ENCODE assay signal across 17 cellular contexts in the genomic region with DNA sequence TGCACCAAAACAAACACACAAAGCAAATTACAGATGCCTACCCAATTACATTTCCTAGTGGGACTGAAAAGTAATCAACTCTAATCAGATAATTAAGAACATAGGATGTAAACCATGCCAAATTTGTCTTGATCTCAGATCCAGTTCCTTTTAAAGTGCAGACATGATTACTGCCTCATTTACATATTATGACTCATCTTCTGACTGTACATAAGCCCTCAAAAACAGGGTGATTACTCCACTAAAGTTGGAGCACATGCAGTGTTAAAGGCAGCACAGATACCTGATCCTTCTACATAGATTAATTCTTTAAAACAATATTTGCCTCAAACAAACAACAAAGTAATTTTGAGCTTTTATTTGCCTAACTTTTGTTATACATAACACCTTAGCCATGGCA.
DNase-seq lines count a peak whose midpoint lies in the region; ATAC-seq and TF ChIP-seq lines count a peak whose summit lies in the region.
"Had no signal": no experiment of that assay in that cellular context is flagged by ENCODE, and none has a peak within 500 bp of the region (broad histone marks: within the 10 kb centered on the region; RNA-seq: fewer than 3 reads in every experiment).

No MANE protein-coding gene starts in this region.

- peak; percentile 69 for DNase-seq in fibroblast of mammary gland (ENCODE audit: low read depth)
- DNase-seq in T-helper 1 cell: no peak
- no peak for DNase-seq in DMS79 (lab: John Stamatoyannopoulos, UW)
- no peak for DNase-seq in osteoblast (ENCODE audit: insufficient read length, low spot score, missing footprints)
- DNase-seq: activated CD4-positive, alpha-beta T cell treated with anti-CD3 and anti-CD28 coated beads for 36 hours; activated T-cell treated with anti-CD3 and anti-CD28 coated beads, Interleukin-2, amount 50 U/mL, for 24 hours; NCI-H1105 treated with DMSO at 0.1 percent for 48 hours; NCI-H446 treated with DMSO at 0.1 percent for 48 hours; stimulated activated naive B cell treated with anti-CD40 and anti-IgM and Interleukin-4, amounts not matched to agents 10 μg/mL and 1 μg/mL and 100 μg/mL, for 72 hours; T-helper 2 cell had no signal

- no peaks in the 10 kb centered on the region for H3K36me3 Mint-ChIP-seq in activated T-helper 17 cell treated with anti-CD3 and anti-CD28 coated beads, Interleukin-2, amount 50 U/mL, for 72 hours (ENCODE audit: low read depth)
- H3K36me3 Mint-ChIP-seq: stimulated activated naive B cell treated with anti-CD40 and anti-IgM and Interleukin-4, amounts not matched to agents 10 μg/mL and 1 μg/mL and 100 μg/mL, for 72 hours had no signal

- H3K4me1 ChIP-seq in OCI-LY3 (ENCODE audit: low read length) (peaks cover 9% of the 10 kb centered on the region), osteoblast (ENCODE audit: insufficient read depth, low read length) (no peaks in the 10 kb centered on the region)
- H3K4me1 ChIP-seq: vagina had no signal

- H3K9me3 ChIP-seq in OCI-LY3 (ENCODE audit: insufficient read depth, low read length) (no peaks in the 10 kb centered on the region), osteoblast (ENCODE audit: low read depth, low read length) (peaks cover 5% of the 10 kb centered on the region)
- H3K9me3 ChIP-seq: vagina had no signal

- no peaks in the 10 kb centered on the region for H4K20me1 ChIP-seq in OCI-LY3 (ENCODE audit: insufficient read depth, low read length)
- no peaks in the 10 kb centered on the region for H4K20me1 ChIP-seq in osteoblast (ENCODE audit: insufficient read depth, low read length)

- H3K4me1 Mint-ChIP-seq in activated T-helper 17 cell treated with anti-CD3 and anti-CD28 coated beads, Interleukin-2, amount 50 U/mL, for 72 hours: no peaks in the 10 kb centered on the region
- H3K4me1 Mint-ChIP-seq: activated CD4-positive, alpha-beta T cell treated with anti-CD3 and anti-CD28 coated beads for 36 hours; stimulated activated naive B cell treated with anti-CD40 and anti-IgM and Interleukin-4, amounts not matched to agents 10 μg/mL and 1 μg/mL and 100 μg/mL, for 72 hours had no signal

- H3K9me3 Mint-ChIP-seq in activated T-helper 17 cell treated with anti-CD3 and anti-CD28 coated beads, Interleukin-2, amount 50 U/mL, for 72 hours: no peaks in the 10 kb centered on the region

- H3K4me3 ChIP-seq in OCI-LY3 (ENCODE audit: low read length): no peak overlapping the region
- H3K4me3 ChIP-seq in fibroblast of mammary gland (ENCODE audit: control insufficient read depth, low read depth, low read length): no peak overlapping the region
- no peak overlapping the region for H3K4me3 ChIP-seq in osteoblast (ENCODE audit: insufficient read depth, low read length)
- H3K4me3 ChIP-seq: coronary artery, vagina had no signal

- no peak overlapping the region for H2AFZ ChIP-seq in OCI-LY3 (ENCODE audit: low read depth, low read length)
- no peak overlapping the region for H2AFZ ChIP-seq in osteoblast (ENCODE audit: low read length)

- H3K9ac ChIP-seq in OCI-LY3 (ENCODE audit: low read length): no peak overlapping the region

- no peak overlapping the region for H3K27ac Mint-ChIP-seq in activated T-helper 17 cell treated with anti-CD3 and anti-CD28 coated beads, Interleukin-2, amount 50 U/mL, for 72 hours
- H3K27ac Mint-ChIP-seq: activated CD4-positive, alpha-beta T cell treated with anti-CD3 and anti-CD28 coated beads for 36 hours; activated T-cell treated with anti-CD3 and anti-CD28 coated beads, Interleukin-2, amount 50 U/mL, for 24 hours; stimulated activated naive B cell treated with anti-CD40 and anti-IgM and Interleukin-4, amounts not matched to agents 10 μg/mL and 1 μg/mL and 100 μg/mL, for 72 hours had no signal

- H3K4me3 Mint-ChIP-seq in activated T-helper 17 cell treated with anti-CD3 and anti-CD28 coated beads, Interleukin-2, amount 50 U/mL, for 72 hours: no peak overlapping the region
- H3K4me3 Mint-ChIP-seq: activated CD4-positive, alpha-beta T cell treated with anti-CD3 and anti-CD28 coated beads for 36 hours; activated T-cell treated with anti-CD3 and anti-CD28 coated beads, Interleukin-2, amount 50 U/mL, for 24 hours; stimulated activated naive B cell treated with anti-CD40 and anti-IgM and Interleukin-4, amounts not matched to agents 10 μg/mL and 1 μg/mL and 100 μg/mL, for 72 hours had no signal

- H3K27me3 Mint-ChIP-seq in activated T-helper 17 cell treated with anti-CD3 and anti-CD28 coated beads, Interleukin-2, amount 50 U/mL, for 72 hours: peaks cover 6% of the 10 kb centered on the region

- H3K4me2 ChIP-seq in OCI-LY3 (ENCODE audit: low read length): peak overlapping the region; percentile 14; the same call in 1 of the 2 replicates
- H3K4me2 ChIP-seq in osteoblast (ENCODE audit: insufficient read depth, low read length): no peak overlapping the region

- H3K36me3 ChIP-seq in OCI-LY3 (replicated peaks; ENCODE audit: low read depth, low read length) (no peaks in the 10 kb centered on the region), osteoblast (ENCODE audit: insufficient read depth, low read length) (no peaks in the 10 kb centered on the region)
- H3K36me3 ChIP-seq: vagina had no signal

- ATAC-seq in GM18520 (IDR thresholded peaks at IDR 0.05; ENCODE audit: unreplicated experiment): peak; percentile 70
- peak; percentile 73 for ATAC-seq in HG03378 (IDR thresholded peaks at IDR 0.05; ENCODE audit: unreplicated experiment)
- no peak for ATAC-seq in activated T-helper 17 cell treated with anti-CD3 and anti-CD28 coated beads, Interleukin-2, amount 50 U/mL, for 72 hours (replicated peaks)
- ATAC-seq: activated CD4-positive, alpha-beta T cell treated with anti-CD3 and anti-CD28 coated beads for 36 hours; stimulated activated naive B cell treated with anti-CD40 and anti-IgM and Interleukin-4, amounts not matched to agents 10 μg/mL and 1 μg/mL and 100 μg/mL, for 72 hours had no signal

- H3K79me2 ChIP-seq in OCI-LY3 (ENCODE audit: low read length) (no peaks in the 10 kb centered on the region), osteoblast (ENCODE audit: insufficient read depth, low read length) (no peaks in the 10 kb centered on the region)

- no peak overlapping the region for H3K27ac ChIP-seq in OCI-LY3 (ENCODE audit: low read length)
- no peak overlapping the region for H3K27ac ChIP-seq in osteoblast (ENCODE audit: low read depth, low read length)
- H3K27ac ChIP-seq: C4-2B, coronary artery, vagina had no signal

- no peaks in the 10 kb centered on the region for H3K27me3 ChIP-seq in OCI-LY3 (ENCODE audit: low read depth, low read length)
- H3K27me3 ChIP-seq in osteoblast (ENCODE audit: insufficient read depth, low read length): no peaks in the 10 kb centered on the region
- H3K27me3 ChIP-seq: vagina had no signal

- TF ChIP-seq CTCF in OCI-LY3 (IDR thresholded peaks at IDR 0.05; ENCODE audit: low read depth, low read length) (no peak), fibroblast of mammary gland (conservative IDR thresholded peaks at IDR 0.05; ENCODE audit: control insufficient read depth, insufficient read depth, low read depth, low read length) (no peak), osteoblast (IDR thresholded peaks at IDR 0.05; ENCODE audit: extremely low read depth, low read depth, low read length) (no peak)
